15 cellular contexts compared by ENCODE assay signal in genomic region chr17:16251556-16251955, GRCh38. TPM values are rescaled to one million over a fixed set of nuclear protein-coding genes. Genes with fewer than 3 reads are reported as not detected.
A peak's percentile ranks its signal among the peaks of the same experiment; 100 is the strongest.
DNase-seq lines count a peak whose midpoint lies in the region; ATAC-seq and TF ChIP-seq lines count a peak whose summit lies in the region.
"Had no signal": no experiment of that assay in that cellular context is flagged by ENCODE, and none has a peak within 500 bp of the region (broad histone marks: within the 10 kb centered on the region; RNA-seq: fewer than 3 reads in every experiment).

No MANE protein-coding gene starts in this region.

- no peak overlapping the region for H3K9ac ChIP-seq in GM23248
- H3K9ac ChIP-seq in smooth muscle cell (ENCODE audit: low read depth), result no peak overlapping the region
- H3K9ac ChIP-seq: BLaER1 had no signal

- H3K27ac Mint-ChIP-seq in activated T-cell treated with anti-CD3 and anti-CD28 coated beads, Interleukin-2, amount 50 U/mL, for 24 hours, result peak overlapping the region; percentile 23
- H3K27ac Mint-ChIP-seq in activated naive CD8-positive, alpha-beta T cell treated with anti-CD3 and anti-CD28 coated beads for 36 hours, result peak overlapping the region; percentile 87
- H3K27ac Mint-ChIP-seq in activated CD8-positive, alpha-beta T cell treated with anti-CD3 and anti-CD28 coated beads for 36 hours, result no peak overlapping the region

- H3K9me3 ChIP-seq in GM23248 (ENCODE audit: low read depth) (no peaks in the 10 kb centered on the region), smooth muscle cell (replicated peaks; ENCODE audit: low read depth) (no peaks in the 10 kb centered on the region)
- H3K9me3 ChIP-seq: BLaER1 had no signal

- H3F3A ChIP-seq in GM23248 (ENCODE audit: insufficient read depth) (peaks cover 26% of the 10 kb centered on the region), smooth muscle cell (ENCODE audit: low read depth) (no peaks in the 10 kb centered on the region)

- 0 out of 2 replicates have a peak overlapping the region, but pooled peaks have one; percentile 71 for H3K27ac ChIP-seq in GM23248
- H3K27ac ChIP-seq in smooth muscle cell (ENCODE audit: low read depth), result peak overlapping the region; percentile 63
- H3K27ac ChIP-seq: BLaER1 had no signal

- ATAC-seq in activated CD8-positive, alpha-beta T cell treated with anti-CD3 and anti-CD28 coated beads for 36 hours, result no peak

- no peaks in the 10 kb centered on the region for H3K79me2 ChIP-seq in GM23248 (ENCODE audit: insufficient read depth)
- H3K79me2 ChIP-seq in smooth muscle cell (ENCODE audit: low read depth), result no peaks in the 10 kb centered on the region

- peaks cover 30% of the 10 kb centered on the region for H3K4me1 ChIP-seq in GM23248 (ENCODE audit: insufficient read depth)
- peaks cover 14% of the 10 kb centered on the region for H3K4me1 ChIP-seq in smooth muscle cell (ENCODE audit: low read depth)
- H3K4me1 ChIP-seq: BLaER1 had no signal

- H4K20me1 ChIP-seq in GM23248 (ENCODE audit: insufficient read depth) (no peaks in the 10 kb centered on the region), smooth muscle cell (ENCODE audit: low read depth) (peaks cover 4% of the 10 kb centered on the region)
- H4K20me1 ChIP-seq: BLaER1 had no signal

- TF ChIP-seq CTCF in smooth muscle cell (IDR thresholded peaks at IDR 0.05; ENCODE audit: borderline replicate concordance, insufficient read depth, poor library complexity, severe bottlenecking), result no peak
- TF ChIP-seq CTCF in activated CD8-positive, alpha-beta T cell treated with anti-CD3 and anti-CD28 coated beads for 36 hours (IDR thresholded peaks at IDR 0.05), result no peak

- in situ Hi-C loops in GM23248 (cut with MboI), result no loop called here

- H3K9me3 Mint-ChIP-seq in activated T-cell treated with anti-CD3 and anti-CD28 coated beads, Interleukin-2, amount 50 U/mL, for 24 hours, result no peaks in the 10 kb centered on the region
- no peaks in the 10 kb centered on the region for H3K9me3 Mint-ChIP-seq in activated naive CD8-positive, alpha-beta T cell treated with anti-CD3 and anti-CD28 coated beads for 36 hours
- H3K9me3 Mint-ChIP-seq in activated CD8-positive, alpha-beta T cell treated with anti-CD3 and anti-CD28 coated beads for 36 hours, result no peaks in the 10 kb centered on the region
- H3K9me3 Mint-ChIP-seq: CD4-positive, alpha-beta memory T cell; H9 had no signal

- H3K27me3 Mint-ChIP-seq in activated T-cell treated with anti-CD3 and anti-CD28 coated beads, Interleukin-2, amount 50 U/mL, for 24 hours, result no peaks in the 10 kb centered on the region
- H3K27me3 Mint-ChIP-seq in activated naive CD8-positive, alpha-beta T cell treated with anti-CD3 and anti-CD28 coated beads for 36 hours, result no peaks in the 10 kb centered on the region
- H3K27me3 Mint-ChIP-seq in activated CD8-positive, alpha-beta T cell treated with anti-CD3 and anti-CD28 coated beads for 36 hours, result no peaks in the 10 kb centered on the region
- H3K27me3 Mint-ChIP-seq: CD4-positive, alpha-beta memory T cell had no signal

- H2AFZ ChIP-seq in GM23248, result no peak overlapping the region
- no peak overlapping the region for H2AFZ ChIP-seq in smooth muscle cell (ENCODE audit: low read depth)

- intact Hi-C loops in activated CD8-positive, alpha-beta T cell treated with anti-CD3 and anti-CD28 coated beads for 36 hours (cut with micrococcal nuclease), result no loop called here

- CTCF ChIA-PET in activated CD8-positive, alpha-beta T cell treated with anti-CD3 and anti-CD28 coated beads for 36 hours (lab: Charles Lee), result interaction anchor here (0.8 kb wide), 1 partner anchor 9 kb away, joined by 3 read pairs; no protein-coding TSS in a partner anchor
- CTCF ChIA-PET in HEK293T (lab: Yijun Ruan, JAX), result no interaction called here

- POLR2A ChIA-PET in activated CD8-positive, alpha-beta T cell treated with anti-CD3 and anti-CD28 coated beads for 36 hours (lab: Charles Lee), result interaction anchor here (1.1 kb wide), 1 partner anchor 14 kb away, joined by 6 read pairs; no protein-coding TSS in a partner anchor
- POLR2A ChIA-PET in HEK293T (lab: Yijun Ruan, JAX), result interaction anchor here (0.9 kb wide), 1 partner anchor 22 kb away, joined by 3 read pairs; no protein-coding TSS in a partner anchor

- no peak for DNase-seq in activated T-cell treated with anti-CD3 and anti-CD28 coated beads, Interleukin-2, amount 50 U/mL, for 24 hours
- DNase-seq in activated T-cell treated with anti-CD3 and anti-CD28 coated beads for 4 hours (no peak), GM23248 (no peak), smooth muscle cell (lab: John Stamatoyannopoulos, UW; ENCODE audit: unreplicated experiment) (no peak), HEK293T (ENCODE audit: extremely low spot score) (no peak)
- DNase-seq in activated naive CD8-positive, alpha-beta T cell treated with anti-CD3 and anti-CD28 coated beads for 36 hours, result no peak
- no peak for DNase-seq in activated CD8-positive, alpha-beta T cell treated with anti-CD3 and anti-CD28 coated beads for 36 hours
- DNase-seq: 8988T; CD4-positive, alpha-beta memory T cell; DMS153; DMS79 treated with DMSO at 0.1 percent for 48 hours; GF-D8; H9 had no signal

- no peak overlapping the region for H3K4me3 Mint-ChIP-seq in activated T-cell treated with anti-CD3 and anti-CD28 coated beads, Interleukin-2, amount 50 U/mL, for 24 hours
- no peak overlapping the region for H3K4me3 Mint-ChIP-seq in activated naive CD8-positive, alpha-beta T cell treated with anti-CD3 and anti-CD28 coated beads for 36 hours
- H3K4me3 Mint-ChIP-seq in activated CD8-positive, alpha-beta T cell treated with anti-CD3 and anti-CD28 coated beads for 36 hours, result no peak overlapping the region
- H3K4me3 Mint-ChIP-seq: CD14-positive monocyte; CD4-positive, alpha-beta memory T cell; H9 had no signal

- WGBS in GM23248 (ENCODE audit: low coverage in 1 of 2, low lambda C conversion rate in 2 of 2, missing lambda C conversion rate in 2 of 2), 2 experiments, result 95% methylated on average over 1 of the region's 1 CpG
- 85% methylated on average over 1 of the region's 1 CpG for WGBS in smooth muscle cell (ENCODE audit: low lambda C conversion rate)

- H3K27me3 ChIP-seq in GM23248 (replicated peaks; ENCODE audit: insufficient read depth), result no peaks in the 10 kb centered on the region
- no peaks in the 10 kb centered on the region for H3K27me3 ChIP-seq in smooth muscle cell (ENCODE audit: low read depth)
- H3K27me3 ChIP-seq: BLaER1 had no signal

- H3K4me1 Mint-ChIP-seq in activated T-cell treated with anti-CD3 and anti-CD28 coated beads, Interleukin-2, amount 50 U/mL, for 24 hours (ENCODE audit: low read depth), result peaks cover 19% of the 10 kb centered on the region
- peaks cover 20% of the 10 kb centered on the region for H3K4me1 Mint-ChIP-seq in activated naive CD8-positive, alpha-beta T cell treated with anti-CD3 and anti-CD28 coated beads for 36 hours
- H3K4me1 Mint-ChIP-seq in activated CD8-positive, alpha-beta T cell treated with anti-CD3 and anti-CD28 coated beads for 36 hours (ENCODE audit: low read depth), result peaks cover 27% of the 10 kb centered on the region

- H3K36me3 Mint-ChIP-seq in activated T-cell treated with anti-CD3 and anti-CD28 coated beads, Interleukin-2, amount 50 U/mL, for 24 hours (ENCODE audit: low read depth), result peaks cover 67% of the 10 kb centered on the region
- peaks cover 55% of the 10 kb centered on the region for H3K36me3 Mint-ChIP-seq in activated naive CD8-positive, alpha-beta T cell treated with anti-CD3 and anti-CD28 coated beads for 36 hours
- H3K36me3 Mint-ChIP-seq in activated CD8-positive, alpha-beta T cell treated with anti-CD3 and anti-CD28 coated beads for 36 hours (ENCODE audit: low read depth), result peaks cover 26% of the 10 kb centered on the region

- H3K9me2 ChIP-seq in GM23248 (ENCODE audit: insufficient read depth), result no peaks in the 10 kb centered on the region

- no peak overlapping the region for H3K4me3 ChIP-seq in GM23248
- no peak overlapping the region for H3K4me3 ChIP-seq in smooth muscle cell
- H3K4me3 ChIP-seq: BLaER1 had no signal

- H3K4me2 ChIP-seq in GM23248 (ENCODE audit: unreplicated experiment) (no peak overlapping the region), smooth muscle cell (no peak overlapping the region)
- H3K4me2 ChIP-seq: BLaER1 had no signal

- H3K36me3 ChIP-seq in GM23248 (ENCODE audit: low read depth) (no peaks in the 10 kb centered on the region), smooth muscle cell (ENCODE audit: low read depth) (no peaks in the 10 kb centered on the region)

TF ChIP-seq in HEK293T, 16 proteins besides CTCF, POLR2A, EP300 and RAD21:
- TF ChIP-seq LEF1 (IDR thresholded peaks at IDR 0.05; ENCODE audit: borderline replicate concordance), result no peak
- no peak for TF ChIP-seq HDGF (IDR thresholded peaks at IDR 0.05; ENCODE audit: borderline replicate concordance)
- no peak for TF ChIP-seq NFRKB (IDR thresholded peaks at IDR 0.05)
- TF ChIP-seq CTBP1 (IDR thresholded peaks at IDR 0.05; ENCODE audit: borderline replicate concordance), result no peak
- no peak for TF ChIP-seq ARNT (IDR thresholded peaks at IDR 0.05)
- TF ChIP-seq BHLHE40 (IDR thresholded peaks at IDR 0.05; ENCODE audit: borderline replicate concordance), result no peak

RNA-seq across cellular contexts. Expression of gene PIGL, which starts 34.5 kb away (rescaled TPM):
- 10.9 and 12.6 TPM in 2 replicates for total RNA-seq in GM23248 (2014; rRNA removed; shearing (Covaris generic))
- 13.3 and 15.4 TPM in 2 replicates for polyA plus RNA-seq in GM23248 (2016; fragmentation: Nextera tagmentation; extraction: Ambion mirVana)
- total RNA-seq in activated naive CD8-positive, alpha-beta T cell treated with anti-CD3 and anti-CD28 coated beads for 36 hours, result 10 to 100 TPM; 29.9 to 31.3 TPM
- 33.5 and 56.0 TPM in 2 replicates for total RNA-seq in smooth muscle cell
- 20.2 and 30.1 TPM in 2 replicates for polyA plus RNA-seq in smooth muscle cell
- 10 to 100 TPM; 45.0 to 48.6 TPM for total RNA-seq in activated CD8-positive, alpha-beta T cell treated with anti-CD3 and anti-CD28 coated beads for 36 hours

RNA-seq across cellular contexts. Expression of gene NCOR1, which starts 36.2 kb away (rescaled TPM):
- 50.6 and 78.9 TPM in 2 replicates for total RNA-seq in GM23248 (2014; rRNA removed; shearing (Covaris generic))
- polyA plus RNA-seq in GM23248 (2016; fragmentation: Nextera tagmentation; extraction: Ambion mirVana) (84.9 and 95.7 TPM in 2 replicates), smooth muscle cell (79.1 and 105 TPM in 2 replicates)
- 100 to 1,000 TPM; 122 to 131 TPM for total RNA-seq in activated naive CD8-positive, alpha-beta T cell treated with anti-CD3 and anti-CD28 coated beads for 36 hours
- 87.9 and 119 TPM in 2 replicates for total RNA-seq in smooth muscle cell
- 100 to 1,000 TPM; 123 TPM for total RNA-seq in activated CD8-positive, alpha-beta T cell treated with anti-CD3 and anti-CD28 coated beads for 36 hours
